Comparison of ENCODE assay signal across 18 cellular contexts in genomic region chr4:48570646-48571220, GRCh38.
A peak's percentile ranks its signal among the peaks of the same experiment; 100 is the strongest.
DNase-seq lines count a peak whose midpoint lies in the region; ATAC-seq and TF ChIP-seq lines count a peak whose summit lies in the region.
"Had no signal": no experiment of that assay in that cellular context is flagged by ENCODE, and none has a peak within 500 bp of the region (broad histone marks: within the 10 kb centered on the region; RNA-seq: fewer than 3 reads in every experiment).

No MANE protein-coding gene starts in this region.

- H3K9ac ChIP-seq in Karpas-422 (ENCODE audit: low read length): no peak overlapping the region

- no peaks in the 10 kb centered on the region for H4K20me1 ChIP-seq in Karpas-422 (ENCODE audit: insufficient read depth, low read depth, low read length)

- no peaks in the 10 kb centered on the region for H3K9me2 ChIP-seq in Karpas-422 (replicated peaks; ENCODE audit: insufficient read depth, low read length)

- H3K27ac ChIP-seq in foreskin keratinocyte (no peak overlapping the region), prostate gland (no peak overlapping the region), Karpas-422 (ENCODE audit: low read length) (no peak overlapping the region)
- H3K27ac ChIP-seq: gastrocnemius medialis, PC-9, transverse colon had no signal

- H3K9me3 ChIP-seq in prostate gland (no peaks in the 10 kb centered on the region), Karpas-422 (ENCODE audit: low read length) (no peaks in the 10 kb centered on the region)
- H3K9me3 ChIP-seq: gastrocnemius medialis, transverse colon had no signal

- peak; percentile 92 for ATAC-seq in foreskin keratinocyte
- ATAC-seq: gastrocnemius medialis, T-cell had no signal

- H3K4me3 ChIP-seq in AG04449 (ENCODE audit: low read depth, low read length) (no peak overlapping the region), prostate gland (no peak overlapping the region), Karpas-422 (ENCODE audit: low read length) (no peak overlapping the region)
- H3K4me3 ChIP-seq: gastrocnemius medialis, PC-9, transverse colon had no signal

- TF ChIP-seq POLR2A in prostate gland (IDR thresholded peaks at IDR 0.05): no peak

- 0 out of 2 replicates have a peak, but pooled peaks cover 3% of the 10 kb centered on the region for H3K79me2 ChIP-seq in Karpas-422 (ENCODE audit: low read length)

- intact Hi-C loops in prostate gland (cut with DNase I): no loop called here

- H3K4me1 ChIP-seq in foreskin keratinocyte: peaks cover 5% of the 10 kb centered on the region
- H3K4me1 ChIP-seq in prostate gland (replicated peaks): no peaks in the 10 kb centered on the region
- peaks cover 9% of the 10 kb centered on the region for H3K4me1 ChIP-seq in Karpas-422 (ENCODE audit: low read length)
- H3K4me1 ChIP-seq: gastrocnemius medialis, transverse colon had no signal

- no peaks in the 10 kb centered on the region for H3K27me3 ChIP-seq in foreskin keratinocyte
- no peaks in the 10 kb centered on the region for H3K27me3 ChIP-seq in prostate gland (replicated peaks; ENCODE audit: insufficient read depth)
- H3K27me3 ChIP-seq in Karpas-422 (ENCODE audit: low read length): no peaks in the 10 kb centered on the region
- H3K27me3 ChIP-seq: gastrocnemius medialis, transverse colon had no signal

- no peak overlapping the region for H2AFZ ChIP-seq in Karpas-422 (ENCODE audit: low read length)
- H2AFZ ChIP-seq: PC-9 had no signal

- CTCF ChIA-PET in AG04449 (lab: Yijun Ruan, JAX): interaction anchor here (0.8 to 3.1 kb wide), 7 partner anchors 8 to 392 kb away, joined by 3 to 22 read pairs (median 4); no protein-coding TSS in a partner anchor

- POLR2A ChIA-PET in AG04449 (lab: Yijun Ruan, JAX): no interaction called here

- 46% methylated on average over 9 of the region's 9 CpGs for WGBS in prostate gland

- no peak for TF ChIP-seq CTCF in AG04449 (IDR thresholded peaks at IDR 0.05; ENCODE audit: insufficient read depth, low read length, missing control alignments)
- TF ChIP-seq CTCF in foreskin keratinocyte (conservative IDR thresholded peaks at IDR 0.05): no peak
- TF ChIP-seq CTCF in prostate gland (IDR thresholded peaks at IDR 0.05): no peak

- H3K4me2 ChIP-seq in Karpas-422 (ENCODE audit: low read depth, low read length, poor library complexity, severe bottlenecking): no peak overlapping the region
- H3K4me2 ChIP-seq: PC-9 had no signal

- peak; percentile 29 for DNase-seq in AG04449 (ENCODE audit: low read depth, low spot score)
- peak; percentile 76 for DNase-seq in HCEC 1CT
- DNase-seq in amniotic epithelial cell (ENCODE audit: low read depth): peak; percentile 43
- peak; percentile 19 to 57 for DNase-seq in foreskin keratinocyte
- DNase-seq in prostate gland (ENCODE audit: low spot score): no peak
- DNase-seq in NCI-H1105 treated with DMSO at 0.1 percent for 48 hours (lab: John Stamatoyannopoulos, UW): no peak
- DNase-seq in OCI-M1 (lab: John Stamatoyannopoulos, UW): no peak
- no peak for DNase-seq in Karpas-422
- DNase-seq: C1 segment of cervical spinal cord, DND-41, gastrocnemius medialis, immature natural killer cell, NCI-H146, NCI-H446 treated with DMSO at 0.1 percent for 48 hours, PC-9, posterior cingulate gyrus, T-cell, transverse colon had no signal

- no peaks in the 10 kb centered on the region for H3K36me3 ChIP-seq in prostate gland
- peaks cover 43% of the 10 kb centered on the region; the same call in 1 of the 2 replicates for H3K36me3 ChIP-seq in Karpas-422 (ENCODE audit: insufficient read depth, low read length)

Comparison
In these comparisons a context has a peak if more than half of its experiments do, and no peak if none do; other contexts are left out.
1. DNase-seq: peak in AG04449 (single experiment), HCEC 1CT (single experiment), amniotic epithelial cell (single experiment) and foreskin keratinocyte (2 of 2); none in prostate gland (single experiment), NCI-H1105 treated with DMSO at 0.1 percent for 48 hours (single experiment), OCI-M1 (single experiment) and Karpas-422 (single experiment).